ENCODE assay signal across 1 cellular context in the genomic region with DNA sequence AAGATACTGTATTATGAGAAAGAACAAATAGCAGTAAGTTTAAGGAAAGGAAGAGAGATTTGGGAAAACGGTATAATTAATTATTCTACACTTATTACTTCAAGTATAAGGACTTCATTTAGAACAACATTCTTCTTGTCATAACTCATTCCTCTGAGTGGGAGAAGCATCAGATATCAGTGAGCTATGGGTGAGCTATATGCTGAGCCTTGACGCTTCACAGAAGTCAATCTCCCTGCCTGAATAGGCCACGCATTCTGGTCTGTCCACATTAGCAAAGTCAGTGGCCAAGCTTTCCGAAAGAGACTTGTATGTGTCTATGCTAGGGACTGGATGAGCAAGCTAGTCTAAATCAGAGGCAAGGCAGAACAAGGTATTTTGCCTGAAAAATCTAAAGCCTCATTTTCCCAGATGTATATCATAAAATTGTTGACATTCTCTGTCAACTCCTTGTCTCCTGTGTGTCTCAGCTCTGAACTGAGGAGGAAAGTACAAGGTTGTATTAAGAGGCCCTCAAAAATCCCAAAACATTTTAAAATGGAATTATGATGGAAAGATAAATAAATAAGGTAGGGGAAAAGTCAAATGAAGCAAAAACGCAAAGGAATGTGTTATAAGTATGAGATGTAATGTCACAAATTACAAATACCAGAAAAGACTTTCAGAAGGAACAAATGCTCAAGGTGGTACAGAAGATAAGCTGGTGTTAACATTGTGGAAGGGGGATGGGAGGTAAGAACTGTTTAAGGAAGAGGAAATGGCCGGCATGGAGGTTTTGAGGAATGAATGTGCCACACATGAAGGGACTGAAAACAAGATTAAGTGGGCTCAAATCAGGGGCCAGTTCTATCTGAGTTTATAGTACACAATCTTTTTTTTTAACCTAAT.
TF ChIP-seq lines count a peak whose summit lies in the region.

No MANE protein-coding gene starts in this region.

TF ChIP-seq in K562, 482 proteins besides CTCF, POLR2A, EP300 and RAD21 (continued from another document and continues in another):
- TF ChIP-seq PCBP2 (IDR thresholded peaks at IDR 0.05; ENCODE audit: low read depth, low read length, poor library complexity, severe bottlenecking) (no peak), PHB2 (IDR thresholded peaks at IDR 0.05; ENCODE audit: low read depth) (peak; percentile 62; the same call in 1 of the 2 replicates), MEIS2 (IDR thresholded peaks at IDR 0.05; ENCODE audit: partially characterized antibody) (peak; percentile 95), ATF7 (IDR thresholded peaks at IDR 0.05) (peak; percentile 42; the same call in 1 of the 2 replicates), TEAD4 (IDR thresholded peaks at IDR 0.05; ENCODE audit: low read length) (peak; percentile 88), TEAD4 (CRISPR knock-in tag; IDR thresholded peaks at IDR 0.05; ENCODE audit: borderline replicate concordance) (no peak), BDP1 (IDR thresholded peaks at IDR 0.05; ENCODE audit: insufficient read depth, insufficient read length) (no peak), MAZ (CRISPR knock-in tag; conservative IDR thresholded peaks at IDR 0.05 in 1 of 2, IDR thresholded peaks at IDR 0.05 in 1 of 2) (no peak), BRD4 (IDR thresholded peaks at IDR 0.05) (no peak), BCOR (IDR thresholded peaks at IDR 0.05) (peak; percentile 47), ZNF384 (IDR thresholded peaks at IDR 0.05; ENCODE audit: low read depth, low read length) (no peak), RBM25 (IDR thresholded peaks at IDR 0.05; ENCODE audit: low read depth, low read length, severe bottlenecking) (peak; percentile 29), KLF16 (IDR thresholded peaks at IDR 0.05) (peak; percentile 51; the same call in 1 of the 2 replicates), POU5F1 (IDR thresholded peaks at IDR 0.05; ENCODE audit: borderline replicate concordance, low read depth, low read length, partially characterized antibody) (no peak), ZNF24 (IDR thresholded peaks at IDR 0.05) (peak; percentile 77), ZNF699 (CRISPR knock-in tag; IDR thresholded peaks at IDR 0.05; ENCODE audit: insufficient replicate concordance) (no peak), PTTG1 (tag; IDR thresholded peaks at IDR 0.05; ENCODE audit: low read depth) (no peak), MAFG (tag; conservative IDR thresholded peaks at IDR 0.05) (no peak), ZNF354B (CRISPR knock-in tag; IDR thresholded peaks at IDR 0.05) (no peak), SRSF9 (IDR thresholded peaks at IDR 0.05; ENCODE audit: borderline replicate concordance, low read depth, low read length) (no peak), ZNF324 (CRISPR knock-in tag; IDR thresholded peaks at IDR 0.05) (no peak), NFE2 (IDR thresholded peaks at IDR 0.05; ENCODE audit: low read depth) (no peak), PHF8 (IDR thresholded peaks at IDR 0.05; ENCODE audit: borderline replicate concordance, low read length) (no peak), SMARCC2 (IDR thresholded peaks at IDR 0.05; ENCODE audit: low read depth) (peak; percentile 87), SRSF7 (optimal IDR thresholded peaks at IDR 0.05; ENCODE audit: low read depth, low read length) (no peak)
- TF ChIP-seq, protein P1, sequence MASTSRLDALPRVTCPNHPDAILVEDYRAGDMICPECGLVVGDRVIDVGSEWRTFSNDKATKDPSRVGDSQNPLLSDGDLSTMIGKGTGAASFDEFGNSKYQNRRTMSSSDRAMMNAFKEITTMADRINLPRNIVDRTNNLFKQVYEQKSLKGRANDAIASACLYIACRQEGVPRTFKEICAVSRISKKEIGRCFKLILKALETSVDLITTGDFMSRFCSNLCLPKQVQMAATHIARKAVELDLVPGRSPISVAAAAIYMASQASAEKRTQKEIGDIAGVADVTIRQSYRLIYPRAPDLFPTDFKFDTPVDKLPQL (IDR thresholded peaks at IDR 0.05; ENCODE audit: extremely low read depth, insufficient read length), result no peak
- TF ChIP-seq, protein P2, sequence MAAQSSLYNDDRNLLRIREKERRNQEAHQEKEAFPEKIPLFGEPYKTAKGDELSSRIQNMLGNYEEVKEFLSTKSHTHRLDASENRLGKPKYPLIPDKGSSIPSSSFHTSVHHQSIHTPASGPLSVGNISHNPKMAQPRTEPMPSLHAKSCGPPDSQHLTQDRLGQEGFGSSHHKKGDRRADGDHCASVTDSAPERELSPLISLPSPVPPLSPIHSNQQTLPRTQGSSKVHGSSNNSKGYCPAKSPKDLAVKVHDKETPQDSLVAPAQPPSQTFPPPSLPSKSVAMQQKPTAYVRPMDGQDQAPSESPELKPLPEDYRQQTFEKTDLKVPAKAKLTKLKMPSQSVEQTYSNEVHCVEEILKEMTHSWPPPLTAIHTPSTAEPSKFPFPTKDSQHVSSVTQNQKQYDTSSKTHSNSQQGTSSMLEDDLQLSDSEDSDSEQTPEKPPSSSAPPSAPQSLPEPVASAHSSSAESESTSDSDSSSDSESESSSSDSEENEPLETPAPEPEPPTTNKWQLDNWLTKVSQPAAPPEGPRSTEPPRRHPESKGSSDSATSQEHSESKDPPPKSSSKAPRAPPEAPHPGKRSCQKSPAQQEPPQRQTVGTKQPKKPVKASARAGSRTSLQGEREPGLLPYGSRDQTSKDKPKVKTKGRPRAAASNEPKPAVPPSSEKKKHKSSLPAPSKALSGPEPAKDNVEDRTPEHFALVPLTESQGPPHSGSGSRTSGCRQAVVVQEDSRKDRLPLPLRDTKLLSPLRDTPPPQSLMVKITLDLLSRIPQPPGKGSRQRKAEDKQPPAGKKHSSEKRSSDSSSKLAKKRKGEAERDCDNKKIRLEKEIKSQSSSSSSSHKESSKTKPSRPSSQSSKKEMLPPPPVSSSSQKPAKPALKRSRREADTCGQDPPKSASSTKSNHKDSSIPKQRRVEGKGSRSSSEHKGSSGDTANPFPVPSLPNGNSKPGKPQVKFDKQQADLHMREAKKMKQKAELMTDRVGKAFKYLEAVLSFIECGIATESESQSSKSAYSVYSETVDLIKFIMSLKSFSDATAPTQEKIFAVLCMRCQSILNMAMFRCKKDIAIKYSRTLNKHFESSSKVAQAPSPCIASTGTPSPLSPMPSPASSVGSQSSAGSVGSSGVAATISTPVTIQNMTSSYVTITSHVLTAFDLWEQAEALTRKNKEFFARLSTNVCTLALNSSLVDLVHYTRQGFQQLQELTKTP (IDR thresholded peaks at IDR 0.05; ENCODE audit: low read depth in 1 of 2, partially characterized antibody in 2 of 2), result peak in 1 of 2 experiments; percentile 60
- TF ChIP-seq, protein P3, sequence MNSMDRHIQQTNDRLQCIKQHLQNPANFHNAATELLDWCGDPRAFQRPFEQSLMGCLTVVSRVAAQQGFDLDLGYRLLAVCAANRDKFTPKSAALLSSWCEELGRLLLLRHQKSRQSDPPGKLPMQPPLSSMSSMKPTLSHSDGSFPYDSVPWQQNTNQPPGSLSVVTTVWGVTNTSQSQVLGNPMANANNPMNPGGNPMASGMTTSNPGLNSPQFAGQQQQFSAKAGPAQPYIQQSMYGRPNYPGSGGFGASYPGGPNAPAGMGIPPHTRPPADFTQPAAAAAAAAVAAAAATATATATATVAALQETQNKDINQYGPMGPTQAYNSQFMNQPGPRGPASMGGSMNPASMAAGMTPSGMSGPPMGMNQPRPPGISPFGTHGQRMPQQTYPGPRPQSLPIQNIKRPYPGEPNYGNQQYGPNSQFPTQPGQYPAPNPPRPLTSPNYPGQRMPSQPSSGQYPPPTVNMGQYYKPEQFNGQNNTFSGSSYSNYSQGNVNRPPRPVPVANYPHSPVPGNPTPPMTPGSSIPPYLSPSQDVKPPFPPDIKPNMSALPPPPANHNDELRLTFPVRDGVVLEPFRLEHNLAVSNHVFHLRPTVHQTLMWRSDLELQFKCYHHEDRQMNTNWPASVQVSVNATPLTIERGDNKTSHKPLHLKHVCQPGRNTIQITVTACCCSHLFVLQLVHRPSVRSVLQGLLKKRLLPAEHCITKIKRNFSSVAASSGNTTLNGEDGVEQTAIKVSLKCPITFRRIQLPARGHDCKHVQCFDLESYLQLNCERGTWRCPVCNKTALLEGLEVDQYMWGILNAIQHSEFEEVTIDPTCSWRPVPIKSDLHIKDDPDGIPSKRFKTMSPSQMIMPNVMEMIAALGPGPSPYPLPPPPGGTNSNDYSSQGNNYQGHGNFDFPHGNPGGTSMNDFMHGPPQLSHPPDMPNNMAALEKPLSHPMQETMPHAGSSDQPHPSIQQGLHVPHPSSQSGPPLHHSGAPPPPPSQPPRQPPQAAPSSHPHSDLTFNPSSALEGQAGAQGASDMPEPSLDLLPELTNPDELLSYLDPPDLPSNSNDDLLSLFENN (IDR thresholded peaks at IDR 0.05; ENCODE audit: low read depth in 2 of 2, low read length in 2 of 2), result 0 out of 4 replicates have a peak, but pooled peaks of 1 of the 2 experiments have one; percentile 49
- TF ChIP-seq, protein P4, sequence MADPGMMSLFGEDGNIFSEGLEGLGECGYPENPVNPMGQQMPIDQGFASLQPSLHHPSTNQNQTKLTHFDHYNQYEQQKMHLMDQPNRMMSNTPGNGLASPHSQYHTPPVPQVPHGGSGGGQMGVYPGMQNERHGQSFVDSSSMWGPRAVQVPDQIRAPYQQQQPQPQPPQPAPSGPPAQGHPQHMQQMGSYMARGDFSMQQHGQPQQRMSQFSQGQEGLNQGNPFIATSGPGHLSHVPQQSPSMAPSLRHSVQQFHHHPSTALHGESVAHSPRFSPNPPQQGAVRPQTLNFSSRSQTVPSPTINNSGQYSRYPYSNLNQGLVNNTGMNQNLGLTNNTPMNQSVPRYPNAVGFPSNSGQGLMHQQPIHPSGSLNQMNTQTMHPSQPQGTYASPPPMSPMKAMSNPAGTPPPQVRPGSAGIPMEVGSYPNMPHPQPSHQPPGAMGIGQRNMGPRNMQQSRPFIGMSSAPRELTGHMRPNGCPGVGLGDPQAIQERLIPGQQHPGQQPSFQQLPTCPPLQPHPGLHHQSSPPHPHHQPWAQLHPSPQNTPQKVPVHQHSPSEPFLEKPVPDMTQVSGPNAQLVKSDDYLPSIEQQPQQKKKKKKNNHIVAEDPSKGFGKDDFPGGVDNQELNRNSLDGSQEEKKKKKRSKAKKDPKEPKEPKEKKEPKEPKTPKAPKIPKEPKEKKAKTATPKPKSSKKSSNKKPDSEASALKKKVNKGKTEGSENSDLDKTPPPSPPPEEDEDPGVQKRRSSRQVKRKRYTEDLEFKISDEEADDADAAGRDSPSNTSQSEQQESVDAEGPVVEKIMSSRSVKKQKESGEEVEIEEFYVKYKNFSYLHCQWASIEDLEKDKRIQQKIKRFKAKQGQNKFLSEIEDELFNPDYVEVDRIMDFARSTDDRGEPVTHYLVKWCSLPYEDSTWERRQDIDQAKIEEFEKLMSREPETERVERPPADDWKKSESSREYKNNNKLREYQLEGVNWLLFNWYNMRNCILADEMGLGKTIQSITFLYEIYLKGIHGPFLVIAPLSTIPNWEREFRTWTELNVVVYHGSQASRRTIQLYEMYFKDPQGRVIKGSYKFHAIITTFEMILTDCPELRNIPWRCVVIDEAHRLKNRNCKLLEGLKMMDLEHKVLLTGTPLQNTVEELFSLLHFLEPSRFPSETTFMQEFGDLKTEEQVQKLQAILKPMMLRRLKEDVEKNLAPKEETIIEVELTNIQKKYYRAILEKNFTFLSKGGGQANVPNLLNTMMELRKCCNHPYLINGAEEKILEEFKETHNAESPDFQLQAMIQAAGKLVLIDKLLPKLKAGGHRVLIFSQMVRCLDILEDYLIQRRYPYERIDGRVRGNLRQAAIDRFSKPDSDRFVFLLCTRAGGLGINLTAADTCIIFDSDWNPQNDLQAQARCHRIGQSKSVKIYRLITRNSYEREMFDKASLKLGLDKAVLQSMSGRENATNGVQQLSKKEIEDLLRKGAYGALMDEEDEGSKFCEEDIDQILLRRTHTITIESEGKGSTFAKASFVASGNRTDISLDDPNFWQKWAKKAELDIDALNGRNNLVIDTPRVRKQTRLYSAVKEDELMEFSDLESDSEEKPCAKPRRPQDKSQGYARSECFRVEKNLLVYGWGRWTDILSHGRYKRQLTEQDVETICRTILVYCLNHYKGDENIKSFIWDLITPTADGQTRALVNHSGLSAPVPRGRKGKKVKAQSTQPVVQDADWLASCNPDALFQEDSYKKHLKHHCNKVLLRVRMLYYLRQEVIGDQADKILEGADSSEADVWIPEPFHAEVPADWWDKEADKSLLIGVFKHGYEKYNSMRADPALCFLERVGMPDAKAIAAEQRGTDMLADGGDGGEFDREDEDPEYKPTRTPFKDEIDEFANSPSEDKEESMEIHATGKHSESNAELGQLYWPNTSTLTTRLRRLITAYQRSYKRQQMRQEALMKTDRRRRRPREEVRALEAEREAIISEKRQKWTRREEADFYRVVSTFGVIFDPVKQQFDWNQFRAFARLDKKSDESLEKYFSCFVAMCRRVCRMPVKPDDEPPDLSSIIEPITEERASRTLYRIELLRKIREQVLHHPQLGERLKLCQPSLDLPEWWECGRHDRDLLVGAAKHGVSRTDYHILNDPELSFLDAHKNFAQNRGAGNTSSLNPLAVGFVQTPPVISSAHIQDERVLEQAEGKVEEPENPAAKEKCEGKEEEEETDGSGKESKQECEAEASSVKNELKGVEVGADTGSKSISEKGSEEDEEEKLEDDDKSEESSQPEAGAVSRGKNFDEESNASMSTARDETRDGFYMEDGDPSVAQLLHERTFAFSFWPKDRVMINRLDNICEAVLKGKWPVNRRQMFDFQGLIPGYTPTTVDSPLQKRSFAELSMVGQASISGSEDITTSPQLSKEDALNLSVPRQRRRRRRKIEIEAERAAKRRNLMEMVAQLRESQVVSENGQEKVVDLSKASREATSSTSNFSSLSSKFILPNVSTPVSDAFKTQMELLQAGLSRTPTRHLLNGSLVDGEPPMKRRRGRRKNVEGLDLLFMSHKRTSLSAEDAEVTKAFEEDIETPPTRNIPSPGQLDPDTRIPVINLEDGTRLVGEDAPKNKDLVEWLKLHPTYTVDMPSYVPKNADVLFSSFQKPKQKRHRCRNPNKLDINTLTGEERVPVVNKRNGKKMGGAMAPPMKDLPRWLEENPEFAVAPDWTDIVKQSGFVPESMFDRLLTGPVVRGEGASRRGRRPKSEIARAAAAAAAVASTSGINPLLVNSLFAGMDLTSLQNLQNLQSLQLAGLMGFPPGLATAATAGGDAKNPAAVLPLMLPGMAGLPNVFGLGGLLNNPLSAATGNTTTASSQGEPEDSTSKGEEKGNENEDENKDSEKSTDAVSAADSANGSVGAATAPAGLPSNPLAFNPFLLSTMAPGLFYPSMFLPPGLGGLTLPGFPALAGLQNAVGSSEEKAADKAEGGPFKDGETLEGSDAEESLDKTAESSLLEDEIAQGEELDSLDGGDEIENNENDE (IDR thresholded peaks at IDR 0.05; ENCODE audit: low read depth, low read length), result no peak
- TF ChIP-seq, protein P5, sequence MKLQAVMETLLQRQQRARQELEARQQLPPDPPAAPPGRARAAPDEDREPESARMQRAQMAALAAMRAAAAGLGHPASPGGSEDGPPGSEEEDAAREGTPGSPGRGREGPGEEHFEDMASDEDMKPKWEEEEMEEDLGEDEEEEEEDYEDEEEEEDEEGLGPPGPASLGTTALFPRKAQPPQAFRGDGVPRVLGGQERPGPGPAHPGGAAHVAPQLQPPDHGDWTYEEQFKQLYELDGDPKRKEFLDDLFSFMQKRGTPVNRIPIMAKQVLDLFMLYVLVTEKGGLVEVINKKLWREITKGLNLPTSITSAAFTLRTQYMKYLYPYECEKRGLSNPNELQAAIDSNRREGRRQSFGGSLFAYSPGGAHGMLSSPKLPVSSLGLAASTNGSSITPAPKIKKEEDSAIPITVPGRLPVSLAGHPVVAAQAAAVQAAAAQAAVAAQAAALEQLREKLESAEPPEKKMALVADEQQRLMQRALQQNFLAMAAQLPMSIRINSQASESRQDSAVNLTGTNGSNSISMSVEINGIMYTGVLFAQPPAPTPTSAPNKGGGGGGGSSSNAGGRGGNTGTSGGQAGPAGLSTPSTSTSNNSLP (IDR thresholded peaks at IDR 0.05; ENCODE audit: borderline replicate concordance, low read depth, low read length), result no peak
